ENCODE assay signal across 1 cellular context in the genomic region with DNA sequence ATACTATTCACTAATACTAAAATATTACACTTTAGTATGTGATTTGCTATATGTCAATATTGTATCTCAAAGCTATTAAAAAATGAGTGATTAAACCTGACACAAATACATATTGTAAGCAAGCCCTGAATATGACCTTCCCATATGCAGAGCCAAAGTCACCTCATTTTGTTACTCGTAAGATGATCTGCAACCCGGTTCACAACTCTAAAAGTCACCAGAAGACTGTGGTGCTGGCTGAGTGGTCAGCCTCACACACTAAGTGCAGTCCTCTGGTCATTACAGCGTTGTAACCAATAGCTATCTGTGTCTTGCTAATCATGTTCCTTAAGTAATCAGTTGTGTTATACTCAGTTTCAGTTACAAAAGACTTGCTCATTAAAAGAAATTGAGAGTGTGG.
TF ChIP-seq lines count a peak whose summit lies in the region.

No MANE protein-coding gene starts in this region.

TF ChIP-seq in WTC11, 78 proteins besides CTCF, POLR2A, EP300 and RAD21 (continued from another document):
- no peak for TF ChIP-seq STAT6 (CRISPR knock-in tag; conservative IDR thresholded peaks at IDR 0.05; ENCODE audit: low read depth)
